Comparison of ENCODE assay signal across 14 cellular contexts in the genomic region with DNA sequence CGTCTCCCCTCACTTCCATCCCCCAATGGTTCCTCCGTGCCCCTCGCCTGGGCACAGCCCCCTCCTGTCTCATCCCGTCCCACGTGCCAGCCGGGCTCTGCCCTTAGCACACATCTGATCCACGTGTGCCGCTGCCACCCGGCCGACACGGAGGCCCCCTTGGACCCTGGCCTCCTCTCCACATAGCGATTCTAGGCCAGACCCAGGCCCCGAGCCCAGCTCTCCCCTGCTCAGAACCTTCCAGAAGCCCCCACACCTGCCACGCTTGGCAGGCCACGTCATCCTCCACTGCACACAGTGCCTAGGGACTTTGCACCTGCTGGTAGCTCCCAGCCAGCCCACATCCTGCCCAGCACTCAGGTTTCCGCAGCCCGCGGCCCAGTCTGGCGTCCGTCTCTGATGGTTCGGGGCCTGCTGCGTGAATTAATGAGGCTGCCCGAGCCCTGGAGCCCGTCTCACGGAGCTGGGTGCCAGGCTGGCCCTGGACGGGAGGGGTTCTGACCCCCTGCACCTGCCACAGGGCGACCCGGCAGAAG. TPM values are rescaled to one million over a fixed set of nuclear protein-coding genes. Genes with fewer than 3 reads are reported as not detected.
DNase-seq lines count a peak whose midpoint lies in the region; ATAC-seq and TF ChIP-seq lines count a peak whose summit lies in the region.
"Had no signal": no experiment of that assay in that cellular context is flagged by ENCODE, and none has a peak within 500 bp of the region (broad histone marks: within the 10 kb centered on the region; RNA-seq: fewer than 3 reads in every experiment).

No MANE protein-coding gene starts in this region.

- intact Hi-C loops in mucosa of descending colon (cut with DNase I, micrococcal nuclease): no loop called here
- intact Hi-C loops in PC-9 (cut with micrococcal nuclease; ENCODE audit: unreplicated experiment): no loop called here

- H3K4me3 ChIP-seq in mucosa of descending colon (no peak overlapping the region), PC-9 (no peak overlapping the region)
- H3K4me3 ChIP-seq: cardiac muscle cell had no signal

- CTCF ChIA-PET in PC-9 (lab: Charles Lee): no interaction called here

- H3K27me3 ChIP-seq in PC-9 (ENCODE audit: insufficient read depth, low read depth): peaks cover 21% of the 10 kb centered on the region

- H3K4me2 ChIP-seq in PC-9: no peak overlapping the region

- TF ChIP-seq CTCF in mucosa of descending colon (IDR thresholded peaks at IDR 0.05) (no peak), PC-9 (conservative IDR thresholded peaks at IDR 0.05) (no peak)

- H4K20me1 ChIP-seq in PC-9 (ENCODE audit: insufficient read depth): no peaks in the 10 kb centered on the region

- H3F3A ChIP-seq in PC-9 (ENCODE audit: insufficient read depth, low read depth): no peaks in the 10 kb centered on the region

- no TSS peak for BruUV-seq in PC-9 (replicated peaks; lab: Mats Ljungman, UMichigan)

- POLR2A ChIA-PET in PC-9 (lab: Charles Lee; ENCODE audit: unreplicated experiment): no interaction called here

- H2AFZ ChIP-seq in PC-9: no peak overlapping the region

- no peaks in the 10 kb centered on the region for H3K79me2 ChIP-seq in PC-9 (ENCODE audit: low read depth)

- no peaks in the 10 kb centered on the region for H3K9me2 ChIP-seq in PC-9 (ENCODE audit: insufficient read depth)

- H3K27ac ChIP-seq in PC-9: no peak overlapping the region
- H3K27ac ChIP-seq: cardiac muscle cell, WERI-Rb-1 had no signal

- H3K9me3 ChIP-seq in mucosa of descending colon (no peaks in the 10 kb centered on the region), PC-9 (ENCODE audit: insufficient read depth, low read depth) (no peaks in the 10 kb centered on the region)

- H3K36me3 ChIP-seq in mucosa of descending colon (ENCODE audit: low read depth): no peaks in the 10 kb centered on the region
- H3K36me3 ChIP-seq in PC-9 (ENCODE audit: low read depth): no peaks in the 10 kb centered on the region
- H3K36me3 ChIP-seq: cardiac muscle cell had no signal

- no peaks in the 10 kb centered on the region for H3K4me1 ChIP-seq in mucosa of descending colon (ENCODE audit: low read depth)
- peaks cover 22% of the 10 kb centered on the region for H3K4me1 ChIP-seq in PC-9 (replicated peaks; ENCODE audit: insufficient read depth)

- DNase-seq in COLO668 (lab: John Stamatoyannopoulos, UW; ENCODE audit: unreplicated experiment) (peak; percentile 89), RPMI8226 (peak; percentile 54), mucosa of descending colon (peak in 1 of 3 donors; percentile 68), PC-9 (no peak), OCI-M1 (lab: John Stamatoyannopoulos, UW) (no peak), EL (no peak)
- DNase-seq: hypothalamus, NCI-H446 treated with DMSO at 0.1 percent for 48 hours, SIG-M5, WERI-Rb-1 had no signal

- ATAC-seq in GM18909 (IDR thresholded peaks at IDR 0.05; ENCODE audit: poor library complexity, unreplicated experiment): peak; percentile 51
- ATAC-seq in mucosa of descending colon: peak; percentile 34

RNA-seq across cellular contexts. Expression of a gene that starts 20.1 kb away (rescaled TPM):
- total RNA-seq in mucosa of descending colon (1 to 10 TPM; 1.2 to 6.8 (median 1.9) TPM), PC-9 (2021) (0.98 and 1.5 TPM in 2 replicates)
- total RNA-seq: progenitor cell of endocrine pancreas had no signal

RNA-seq across cellular contexts. Expression of a gene that starts 30.2 kb away (rescaled TPM):
- total RNA-seq in mucosa of descending colon (10 to 100 TPM; 28.1 to 51.6 (median 44.7) TPM), PC-9 (2021) (20.5 and 33.4 TPM in 2 replicates)

RNA-seq across cellular contexts. Expression of a gene that starts 33.9 kb away (rescaled TPM):
- 1 to 10 TPM; 1.3 to 7.8 (median 1.6) TPM for total RNA-seq in mucosa of descending colon
- not detected in 2 replicates for total RNA-seq in PC-9 (2021)
- total RNA-seq: cardiac muscle cell, epithelial cell of proximal tubule had no signal

Comparison
In these comparisons a context has a peak if more than half of its experiments do, and no peak if none do; other contexts are left out.
1. DNase-seq: peak in COLO668 (single experiment) and RPMI8226 (single experiment); none in PC-9 (0 of 2), OCI-M1 (single experiment) and EL (single experiment).